ENCODE assay signal across 2 cellular contexts in genomic region chr13:75547917-75548316, GRCh38.
TF ChIP-seq lines count a peak whose summit lies in the region.

No MANE protein-coding gene starts in this region.

TF ChIP-seq in IMR-90, 13 proteins besides CTCF, POLR2A, EP300 and RAD21:
- TF ChIP-seq CEBPB (IDR thresholded peaks at IDR 0.05; ENCODE audit: low read depth, low read length), result peak; percentile 33; the same call in 1 of the 2 replicates
- TF ChIP-seq ELK1 (IDR thresholded peaks at IDR 0.05; ENCODE audit: borderline replicate concordance, low read depth, low read length), result no peak
- TF ChIP-seq FOS (IDR thresholded peaks at IDR 0.05; ENCODE audit: low read depth, low read length), result no peak

TF ChIP-seq in K562, 482 proteins besides CTCF, POLR2A, EP300 and RAD21:
- TF ChIP-seq ARID3A (IDR thresholded peaks at IDR 0.05; ENCODE audit: borderline replicate concordance, low read depth, low read length), result no peak
- TF ChIP-seq, protein P1, sequence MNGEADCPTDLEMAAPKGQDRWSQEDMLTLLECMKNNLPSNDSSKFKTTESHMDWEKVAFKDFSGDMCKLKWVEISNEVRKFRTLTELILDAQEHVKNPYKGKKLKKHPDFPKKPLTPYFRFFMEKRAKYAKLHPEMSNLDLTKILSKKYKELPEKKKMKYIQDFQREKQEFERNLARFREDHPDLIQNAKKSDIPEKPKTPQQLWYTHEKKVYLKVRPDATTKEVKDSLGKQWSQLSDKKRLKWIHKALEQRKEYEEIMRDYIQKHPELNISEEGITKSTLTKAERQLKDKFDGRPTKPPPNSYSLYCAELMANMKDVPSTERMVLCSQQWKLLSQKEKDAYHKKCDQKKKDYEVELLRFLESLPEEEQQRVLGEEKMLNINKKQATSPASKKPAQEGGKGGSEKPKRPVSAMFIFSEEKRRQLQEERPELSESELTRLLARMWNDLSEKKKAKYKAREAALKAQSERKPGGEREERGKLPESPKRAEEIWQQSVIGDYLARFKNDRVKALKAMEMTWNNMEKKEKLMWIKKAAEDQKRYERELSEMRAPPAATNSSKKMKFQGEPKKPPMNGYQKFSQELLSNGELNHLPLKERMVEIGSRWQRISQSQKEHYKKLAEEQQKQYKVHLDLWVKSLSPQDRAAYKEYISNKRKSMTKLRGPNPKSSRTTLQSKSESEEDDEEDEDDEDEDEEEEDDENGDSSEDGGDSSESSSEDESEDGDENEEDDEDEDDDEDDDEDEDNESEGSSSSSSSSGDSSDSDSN (IDR thresholded peaks at IDR 0.05; ENCODE audit: borderline replicate concordance in 1 of 2, low read depth in 2 of 2, low read length in 2 of 2), result no peak
- TF ChIP-seq ZNF274 (IDR thresholded peaks at IDR 0.05; ENCODE audit: borderline replicate concordance, low read depth, low read length), result no peak
- TF ChIP-seq CLOCK (CRISPR knock-in tag; IDR thresholded peaks at IDR 0.05; ENCODE audit: borderline replicate concordance), result no peak
- no peak for TF ChIP-seq ZNF184 (CRISPR knock-in tag; IDR thresholded peaks at IDR 0.05)
